ENCODE assay signal across 17 cellular contexts in the genomic region with DNA sequence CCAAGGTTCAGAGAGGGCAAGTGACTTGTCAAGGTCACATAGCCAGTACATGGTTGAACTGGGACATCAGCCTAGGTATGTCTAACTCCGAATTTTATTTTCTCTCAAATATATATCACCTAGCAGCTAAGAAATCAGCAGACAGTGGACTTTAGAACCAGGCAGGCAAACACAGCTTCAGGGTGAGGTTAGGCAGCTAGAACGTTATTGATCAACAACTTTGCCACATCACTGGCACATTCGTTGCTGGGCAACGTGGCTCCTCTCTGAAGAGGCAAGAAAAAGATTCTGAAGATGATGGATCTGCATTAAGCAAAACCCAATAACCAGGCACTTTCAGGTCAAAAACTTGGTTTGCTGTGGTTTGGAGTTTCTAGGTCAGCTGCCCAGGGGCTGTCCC.
DNase-seq lines count a peak whose midpoint lies in the region; ATAC-seq lines count a peak whose summit lies in the region.
"Had no signal": no experiment of that assay in that cellular context is flagged by ENCODE, and none has a peak within 500 bp of the region (broad histone marks: within the 10 kb centered on the region; RNA-seq: fewer than 3 reads in every experiment).

No MANE protein-coding gene starts in this region.

- peak; percentile 30 for ATAC-seq in activated T-helper 17 cell treated with anti-CD3 and anti-CD28 coated beads, Interleukin-2, amount 50 U/mL, for 72 hours (replicated peaks)
- ATAC-seq in left lobe of liver (peak; percentile 95), GM18907 (IDR thresholded peaks at IDR 0.05; ENCODE audit: unreplicated experiment) (no peak)
- ATAC-seq in stimulated activated effector memory CD8-positive, alpha-beta T cell treated with anti-CD3 and anti-CD28 coated beads, Interleukin-12 subunit alpha, Interleukin-12 subunit beta, amount 100 ng/mL, for 72 hours, result peak; percentile 39
- ATAC-seq: CD8-positive, alpha-beta T cell; HCT116 had no signal

- H4K20me1 ChIP-seq in Karpas-422 (ENCODE audit: insufficient read depth, low read depth, low read length), result no peaks in the 10 kb centered on the region
- H4K20me1 ChIP-seq: BLaER1 treated with 17β-estradiol and CSF1 and Interleukin-3, amounts not matched to agents 10 nM and 100 nM had no signal

- H3K4me3 ChIP-seq in Karpas-422 (ENCODE audit: low read length), result no peak overlapping the region
- H3K4me3 ChIP-seq: BLaER1 treated with 17β-estradiol and CSF1 and Interleukin-3, amounts not matched to agents 10 nM and 100 nM had no signal

- H3K4me3 Mint-ChIP-seq in activated T-helper 17 cell treated with anti-CD3 and anti-CD28 coated beads, Interleukin-2, amount 50 U/mL, for 72 hours, result no peak overlapping the region
- H3K4me3 Mint-ChIP-seq in stimulated activated effector memory CD8-positive, alpha-beta T cell treated with anti-CD3 and anti-CD28 coated beads, Interleukin-12 subunit alpha, Interleukin-12 subunit beta, amount 100 ng/mL, for 72 hours, result no peak overlapping the region
- H3K4me3 Mint-ChIP-seq: B cell; CD8-positive, alpha-beta T cell; HFFc6 had no signal

- DNase-seq in Karpas-422 (no peak), left lobe of liver (ENCODE audit: low spot score) (peak; percentile 54), NCI-H2029 treated with DMSO at 0.1 percent for 48 hours (lab: John Stamatoyannopoulos, UW) (no peak), dermis blood vessel endothelial cell (no peak)
- no peak for DNase-seq in stimulated activated effector memory CD8-positive, alpha-beta T cell treated with anti-CD3 and anti-CD28 coated beads, Interleukin-12 subunit alpha, Interleukin-12 subunit beta, amount 100 ng/mL, for 72 hours (ENCODE audit: low spot score in 2 of 2)
- DNase-seq: Calu3; CD8-positive, alpha-beta T cell; DMS79 treated with DMSO at 0.1 percent for 48 hours; GF-D8; GOT3; H7; HFFc6 had no signal

- H3K9ac ChIP-seq in Karpas-422 (ENCODE audit: low read length), result no peak overlapping the region
- H3K9ac ChIP-seq: BLaER1 treated with 17β-estradiol and CSF1 and Interleukin-3, amounts not matched to agents 10 nM and 100 nM had no signal

- no peaks in the 10 kb centered on the region for H3K9me2 ChIP-seq in Karpas-422 (replicated peaks; ENCODE audit: insufficient read depth, low read length)

- H3K4me1 ChIP-seq in Karpas-422 (ENCODE audit: low read length), result peaks cover 25% of the 10 kb centered on the region

- no peaks in the 10 kb centered on the region for H3K9me3 ChIP-seq in Karpas-422 (ENCODE audit: low read length)
- H3K9me3 ChIP-seq: BLaER1 treated with 17β-estradiol and CSF1 and Interleukin-3, amounts not matched to agents 10 nM and 100 nM had no signal

- H3K36me3 ChIP-seq in Karpas-422 (ENCODE audit: insufficient read depth, low read length), result no peaks in the 10 kb centered on the region
- H3K36me3 ChIP-seq: BLaER1 treated with 17β-estradiol and CSF1 and Interleukin-3, amounts not matched to agents 10 nM and 100 nM had no signal

- no peak overlapping the region for H3K27ac Mint-ChIP-seq in activated T-helper 17 cell treated with anti-CD3 and anti-CD28 coated beads, Interleukin-2, amount 50 U/mL, for 72 hours
- no peak overlapping the region for H3K27ac Mint-ChIP-seq in stimulated activated effector memory CD8-positive, alpha-beta T cell treated with anti-CD3 and anti-CD28 coated beads, Interleukin-12 subunit alpha, Interleukin-12 subunit beta, amount 100 ng/mL, for 72 hours
- H3K27ac Mint-ChIP-seq: B cell; CD8-positive, alpha-beta T cell; HFFc6 had no signal

- H2AFZ ChIP-seq in Karpas-422 (ENCODE audit: low read length), result no peak overlapping the region

- no peaks in the 10 kb centered on the region for H3K27me3 ChIP-seq in Karpas-422 (ENCODE audit: low read length)
- H3K27me3 ChIP-seq: BLaER1 treated with 17β-estradiol and CSF1 and Interleukin-3, amounts not matched to agents 10 nM and 100 nM had no signal

- H3K4me1 Mint-ChIP-seq in activated T-helper 17 cell treated with anti-CD3 and anti-CD28 coated beads, Interleukin-2, amount 50 U/mL, for 72 hours, result no peaks in the 10 kb centered on the region
- H3K4me1 Mint-ChIP-seq in stimulated activated effector memory CD8-positive, alpha-beta T cell treated with anti-CD3 and anti-CD28 coated beads, Interleukin-12 subunit alpha, Interleukin-12 subunit beta, amount 100 ng/mL, for 72 hours, result peaks cover 26% of the 10 kb centered on the region
- H3K4me1 Mint-ChIP-seq: B cell had no signal

- H3K27ac ChIP-seq in Karpas-422 (ENCODE audit: low read length), result no peak overlapping the region
- H3K27ac ChIP-seq: BLaER1 treated with 17β-estradiol and CSF1 and Interleukin-3, amounts not matched to agents 10 nM and 100 nM had no signal

- H3K9me3 Mint-ChIP-seq in activated T-helper 17 cell treated with anti-CD3 and anti-CD28 coated beads, Interleukin-2, amount 50 U/mL, for 72 hours, result no peaks in the 10 kb centered on the region
- no peaks in the 10 kb centered on the region for H3K9me3 Mint-ChIP-seq in stimulated activated effector memory CD8-positive, alpha-beta T cell treated with anti-CD3 and anti-CD28 coated beads, Interleukin-12 subunit alpha, Interleukin-12 subunit beta, amount 100 ng/mL, for 72 hours
- H3K9me3 Mint-ChIP-seq: CD8-positive, alpha-beta T cell; HFFc6 had no signal

- H3K4me2 ChIP-seq in Karpas-422 (ENCODE audit: low read depth, low read length, poor library complexity, severe bottlenecking), result peak overlapping the region; percentile 8

- peaks cover 9% of the 10 kb centered on the region for H3K27me3 Mint-ChIP-seq in activated T-helper 17 cell treated with anti-CD3 and anti-CD28 coated beads, Interleukin-2, amount 50 U/mL, for 72 hours

- H3K79me2 ChIP-seq in Karpas-422 (ENCODE audit: low read length), result no peaks in the 10 kb centered on the region

- no peaks in the 10 kb centered on the region for H3K36me3 Mint-ChIP-seq in activated T-helper 17 cell treated with anti-CD3 and anti-CD28 coated beads, Interleukin-2, amount 50 U/mL, for 72 hours (ENCODE audit: low read depth)
- no peaks in the 10 kb centered on the region for H3K36me3 Mint-ChIP-seq in stimulated activated effector memory CD8-positive, alpha-beta T cell treated with anti-CD3 and anti-CD28 coated beads, Interleukin-12 subunit alpha, Interleukin-12 subunit beta, amount 100 ng/mL, for 72 hours
- H3K36me3 Mint-ChIP-seq: CD8-positive, alpha-beta T cell had no signal
